ENCODE assay signal across 11 cellular contexts in the genomic region with DNA sequence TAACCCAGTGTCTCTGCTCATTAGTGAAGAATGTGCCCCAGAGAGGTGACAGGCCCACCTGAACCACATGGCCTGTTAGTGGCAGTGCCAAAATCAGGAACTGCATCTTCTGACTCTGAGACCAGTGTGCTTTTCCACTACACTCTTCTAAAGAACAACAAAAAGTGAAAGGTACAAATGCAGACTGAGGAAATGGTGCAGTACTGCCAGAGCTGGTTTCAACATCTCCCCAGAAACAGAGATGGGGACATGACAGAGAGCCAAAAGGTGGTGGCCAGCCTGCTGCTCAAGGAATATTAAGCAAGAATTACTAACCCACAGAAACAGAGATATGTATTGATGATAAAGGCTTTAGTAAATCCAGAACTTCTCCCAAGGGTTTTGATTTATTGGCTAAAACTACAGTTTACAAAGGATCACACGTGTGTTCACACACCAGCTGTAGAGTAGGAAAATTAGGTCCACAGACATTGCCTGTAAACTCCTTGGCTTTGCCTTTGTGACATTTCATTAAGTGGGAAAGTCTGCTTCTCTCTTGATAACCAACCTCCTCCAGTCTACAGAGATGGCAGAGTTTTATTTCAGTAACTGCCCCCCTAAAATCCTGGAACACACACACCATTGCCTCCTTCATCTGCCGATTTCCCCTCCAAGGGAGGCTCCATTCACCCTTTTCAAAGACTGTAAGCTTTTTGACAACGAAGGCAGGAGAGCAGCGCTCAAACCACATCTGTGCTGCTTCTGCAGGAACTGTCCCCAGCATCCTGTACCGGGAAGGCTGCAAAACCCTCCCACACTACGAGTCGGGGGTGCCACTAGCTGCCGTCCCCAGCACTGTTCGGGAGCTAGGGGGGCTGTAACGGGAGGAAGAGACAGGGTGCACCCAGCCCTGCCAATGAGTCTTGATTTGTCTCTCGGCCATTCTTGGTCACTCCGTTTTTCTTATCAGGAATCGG. TPM values are rescaled to one million over a fixed set of nuclear protein-coding genes. Genes with fewer than 3 reads are reported as not detected.
A peak's percentile ranks its signal among the peaks of the same experiment; 100 is the strongest.
DNase-seq lines count a peak whose midpoint lies in the region; ATAC-seq lines count a peak whose summit lies in the region.
"Had no signal": no experiment of that assay in that cellular context is flagged by ENCODE, and none has a peak within 500 bp of the region (broad histone marks: within the 10 kb centered on the region; RNA-seq: fewer than 3 reads in every experiment).

No MANE protein-coding gene starts in this region.

- no peaks in the 10 kb centered on the region for H3K27me3 ChIP-seq in aorta (ENCODE audit: control insufficient read depth in 1 of 2, insufficient read depth in 2 of 2, low read length in 1 of 2)
- no peaks in the 10 kb centered on the region for H3K27me3 ChIP-seq in effector memory CD4-positive, alpha-beta T cell (replicated peaks; ENCODE audit: control insufficient read depth, insufficient read depth, low read length, poor library complexity, severe bottlenecking)
- H3K27me3 ChIP-seq: ascending aorta, SJSA1 had no signal

- intact Hi-C loops in aorta (cut with DNase I), result no loop called here

- POLR2A ChIA-PET in activated CD8-positive, alpha-beta T cell treated with anti-CD3 and anti-CD28 coated beads, Interleukin-2, amount 10 ng/mL, durations not matched to agents 7 days and 5 days (lab: Charles Lee), result interaction anchor here (0.6 kb wide), 1 partner anchor 49 kb away, joined by 3 read pairs; no protein-coding TSS in a partner anchor

- H3K9me3 ChIP-seq in aorta (ENCODE audit: control insufficient read depth, low read length), result no peaks in the 10 kb centered on the region
- H3K9me3 ChIP-seq in effector memory CD4-positive, alpha-beta T cell (ENCODE audit: control insufficient read depth, low read length), result no peaks in the 10 kb centered on the region
- H3K9me3 ChIP-seq: ascending aorta, SJSA1 had no signal

- no peaks in the 10 kb centered on the region for H3K4me1 ChIP-seq in aorta (ENCODE audit: control insufficient read depth in 1 of 2, insufficient read depth in 2 of 2, low read length in 2 of 2)
- peaks cover 4% of the 10 kb centered on the region for H3K4me1 ChIP-seq in effector memory CD4-positive, alpha-beta T cell (ENCODE audit: control insufficient read depth, insufficient read depth, low read length, poor library complexity, severe bottlenecking)
- H3K4me1 ChIP-seq: SJSA1 had no signal

- no peak overlapping the region for H3K27ac Mint-ChIP-seq in stimulated activated naive CD8-positive, alpha-beta T cell treated with anti-CD3 and anti-CD28 coated beads, Interleukin-15, amount 100 ng/mL, for 72 hours
- peak overlapping the region; percentile 10 for H3K27ac Mint-ChIP-seq in activated CD8-positive, alpha-beta T cell treated with anti-CD3 and anti-CD28 coated beads, Interleukin-2, amount 10 ng/mL, durations not matched to agents 7 days and 5 days

- no peak overlapping the region for H3K27ac ChIP-seq in aorta (ENCODE audit: low read depth in 1 of 2, low read length in 2 of 2)
- no peak overlapping the region for H3K27ac ChIP-seq in effector memory CD4-positive, alpha-beta T cell (ENCODE audit: insufficient read depth, low read length, poor library complexity, severe bottlenecking)
- H3K27ac ChIP-seq: ascending aorta, SJSA1 had no signal

- H3K4me3 Mint-ChIP-seq in stimulated activated naive CD8-positive, alpha-beta T cell treated with anti-CD3 and anti-CD28 coated beads, Interleukin-15, amount 100 ng/mL, for 72 hours, result peak overlapping the region in 1 of 2 donors; percentile 14
- no peak overlapping the region for H3K4me3 Mint-ChIP-seq in activated CD8-positive, alpha-beta T cell treated with anti-CD3 and anti-CD28 coated beads, Interleukin-2, amount 10 ng/mL, durations not matched to agents 7 days and 5 days
- H3K4me3 Mint-ChIP-seq: CD4-positive, CD25-positive, alpha-beta regulatory T cell had no signal

- no peaks in the 10 kb centered on the region for H3K36me3 ChIP-seq in aorta (ENCODE audit: control insufficient read depth in 1 of 2, insufficient read depth in 2 of 2, low read length in 1 of 2)
- no peaks in the 10 kb centered on the region for H3K36me3 ChIP-seq in effector memory CD4-positive, alpha-beta T cell (ENCODE audit: control insufficient read depth, insufficient read depth, low read length)
- H3K36me3 ChIP-seq: ascending aorta, SJSA1 had no signal

- H3K4me3 ChIP-seq in aorta (ENCODE audit: low read length in 2 of 2), result no peak overlapping the region
- no peak overlapping the region for H3K4me3 ChIP-seq in effector memory CD4-positive, alpha-beta T cell (ENCODE audit: insufficient read depth, low read depth, low read length, poor library complexity, severe bottlenecking)
- H3K4me3 ChIP-seq: ascending aorta, SJSA1 had no signal

- no peaks in the 10 kb centered on the region for H3K36me3 Mint-ChIP-seq in activated CD8-positive, alpha-beta T cell treated with anti-CD3 and anti-CD28 coated beads, Interleukin-2, amount 10 ng/mL, durations not matched to agents 7 days and 5 days (ENCODE audit: low read depth)
- H3K36me3 Mint-ChIP-seq: CD4-positive, CD25-positive, alpha-beta regulatory T cell had no signal

- peaks cover 35% of the 10 kb centered on the region for H3K4me1 Mint-ChIP-seq in stimulated activated naive CD8-positive, alpha-beta T cell treated with anti-CD3 and anti-CD28 coated beads, Interleukin-15, amount 100 ng/mL, for 72 hours
- H3K4me1 Mint-ChIP-seq in activated CD8-positive, alpha-beta T cell treated with anti-CD3 and anti-CD28 coated beads, Interleukin-2, amount 10 ng/mL, durations not matched to agents 7 days and 5 days (ENCODE audit: low read depth), result peaks cover 31% of the 10 kb centered on the region

- WGBS in aorta, 2 donors, result 93 to 95% methylated on average over 13 of the region's 13 CpGs

- no peaks in the 10 kb centered on the region for H3K9me3 Mint-ChIP-seq in stimulated activated naive CD8-positive, alpha-beta T cell treated with anti-CD3 and anti-CD28 coated beads, Interleukin-15, amount 100 ng/mL, for 72 hours
- H3K9me3 Mint-ChIP-seq in activated CD8-positive, alpha-beta T cell treated with anti-CD3 and anti-CD28 coated beads, Interleukin-2, amount 10 ng/mL, durations not matched to agents 7 days and 5 days (ENCODE audit: insufficient read depth), result no peaks in the 10 kb centered on the region

- H3K27me3 Mint-ChIP-seq in stimulated activated naive CD8-positive, alpha-beta T cell treated with anti-CD3 and anti-CD28 coated beads, Interleukin-15, amount 100 ng/mL, for 72 hours, result peaks cover 73% of the 10 kb centered on the region
- peaks cover 10% of the 10 kb centered on the region for H3K27me3 Mint-ChIP-seq in activated CD8-positive, alpha-beta T cell treated with anti-CD3 and anti-CD28 coated beads, Interleukin-2, amount 10 ng/mL, durations not matched to agents 7 days and 5 days (ENCODE audit: low read depth)

- peak; percentile 39 for ATAC-seq in stimulated activated naive CD8-positive, alpha-beta T cell treated with anti-CD3 and anti-CD28 coated beads, Interleukin-15, amount 100 ng/mL, for 72 hours
- ATAC-seq in stimulated activated naive CD8-positive, alpha-beta T cell treated with anti-CD3 and anti-CD28 coated beads, Interleukin-15, Interleukin-2, amounts not matched to agents 100 U/mL and 50 U/mL, for 24 hours, result no peak
- peak; percentile 87 for ATAC-seq in HG03025 (IDR thresholded peaks at IDR 0.05; ENCODE audit: low FRiP score, unreplicated experiment)
- ATAC-seq in activated CD8-positive, alpha-beta T cell treated with anti-CD3 and anti-CD28 coated beads, Interleukin-2, amount 10 ng/mL, durations not matched to agents 7 days and 5 days, result peak; percentile 39
- peak; percentile 53 for ATAC-seq in aorta (ENCODE audit: low FRiP score)

- no peak for DNase-seq in stimulated activated naive CD8-positive, alpha-beta T cell treated with anti-CD3 and anti-CD28 coated beads, Interleukin-15, amount 100 ng/mL, for 72 hours
- no peak for DNase-seq in stimulated activated naive CD8-positive, alpha-beta T cell treated with anti-CD3 and anti-CD28 coated beads, Interleukin-15, Interleukin-2, amounts not matched to agents 100 U/mL and 50 U/mL, for 24 hours
- DNase-seq in activated CD8-positive, alpha-beta T cell treated with anti-CD3 and anti-CD28 coated beads, Interleukin-2, amount 10 ng/mL, durations not matched to agents 7 days and 5 days, result no peak
- DNase-seq in aorta (no peak), DMS 273 (lab: John Stamatoyannopoulos, UW; ENCODE audit: unreplicated experiment) (no peak), NCI-H187 treated with DMSO at 0.1 percent for 48 hours (lab: John Stamatoyannopoulos, UW) (no peak)
- DNase-seq in effector memory CD4-positive, alpha-beta T cell, result no peak
- DNase-seq: CD4-positive, CD25-positive, alpha-beta regulatory T cell had no signal

- CTCF ChIA-PET in activated CD8-positive, alpha-beta T cell treated with anti-CD3 and anti-CD28 coated beads, Interleukin-2, amount 10 ng/mL, durations not matched to agents 7 days and 5 days (lab: Charles Lee), result interaction anchor here (1.1 kb wide), 1 partner anchor 367 kb away, joined by 5 read pairs; no protein-coding TSS in a partner anchor

RNA-seq across cellular contexts. Expression of a gene that starts 29.8 kb away (rescaled TPM):
- total RNA-seq in activated CD8-positive, alpha-beta T cell treated with anti-CD3 and anti-CD28 coated beads, Interleukin-2, amount 10 ng/mL, durations not matched to agents 7 days and 5 days, result 1 to 10 TPM; 2.9 to 3.0 TPM
- 10 to 100 TPM; 16.3 to 18.6 TPM for total RNA-seq in aorta
- polyA plus RNA-seq in aorta, result 10 to 100 TPM; 15.1 to 20.3 TPM
- total RNA-seq: CD4-positive, CD25-positive, alpha-beta regulatory T cell had no signal

Comparison
In these comparisons a context has a peak if more than half of its experiments do, and no peak if none do; other contexts are left out.
1. RNA of a gene that starts 29.8 kb away (total RNA-seq): 16.3 to 18.6 TPM in aorta; 2.9 to 3.0 TPM in activated CD8-positive, alpha-beta T cell treated with anti-CD3 and anti-CD28 coated beads, Interleukin-2, amount 10 ng/mL, durations not matched to agents 7 days and 5 days; every median in the first group is over 4 times any median in the second.